In genomic region chr3:12279591-12280326, GRCh38 we compare ENCODE assay signal across 21 cellular contexts. TPM values are rescaled to one million over a fixed set of nuclear protein-coding genes. Genes with fewer than 3 reads are reported as not detected.
DNase-seq lines count a peak whose midpoint lies in the region; ATAC-seq, FAIRE-seq and TF ChIP-seq lines count a peak whose summit lies in the region.
"Had no signal": no experiment of that assay in that cellular context is flagged by ENCODE, and none has a peak within 500 bp of the region (broad histone marks: within the 10 kb centered on the region; RNA-seq: fewer than 3 reads in every experiment).

No MANE protein-coding gene starts in this region.

- H3K4me2 ChIP-seq in A549 (peak overlapping the region; percentile 1; the same call in 1 of the 3 replicates), SK-N-SH (no peak overlapping the region)
- H3K4me2 ChIP-seq: BLaER1 treated with 17β-estradiol and CSF1 and Interleukin-3, amounts not matched to agents 10 nM and 100 nM; GM23338 had no signal

- CTCF ChIA-PET in A549 (lab: Yijun Ruan, JAX) (interaction anchor here (0.7 to 1.2 kb wide), 2 partner anchors 104 to 105 kb away, joined by 3 to 4 read pairs; no protein-coding TSS in a partner anchor), HEK293T (lab: Yijun Ruan, JAX) (no interaction called here), Panc1 (lab: Charles Lee) (no interaction called here), SK-N-SH (lab: Yijun Ruan, JAX) (no interaction called here)

- peaks cover 25% of the 10 kb centered on the region for H3K4me1 Mint-ChIP-seq in mesothelial cell of epicardium
- H3K4me1 Mint-ChIP-seq in immature natural killer cell = no peaks in the 10 kb centered on the region
- H3K4me1 Mint-ChIP-seq in naive thymus-derived CD8-positive, alpha-beta T cell = no peaks in the 10 kb centered on the region
- H3K4me1 Mint-ChIP-seq: B cell, GM23338 had no signal

- H3K27ac Mint-ChIP-seq in mesothelial cell of epicardium (peak overlapping the region; percentile 45), immature natural killer cell (no peak overlapping the region)
- H3K27ac Mint-ChIP-seq in naive thymus-derived CD8-positive, alpha-beta T cell = no peak overlapping the region
- H3K27ac Mint-ChIP-seq: B cell; CD8-positive, alpha-beta T cell; GM23338 had no signal

- no peaks in the 10 kb centered on the region for H3K9me3 Mint-ChIP-seq in mesothelial cell of epicardium
- peaks cover 0 to under 1% (median 0%) of the 10 kb centered on the region in 6 donors for H3K9me3 Mint-ChIP-seq in immature natural killer cell
- H3K9me3 Mint-ChIP-seq in naive thymus-derived CD8-positive, alpha-beta T cell = peaks cover 0 to 5% (median under 1%) of the 10 kb centered on the region in 9 donors
- H3K9me3 Mint-ChIP-seq: CD8-positive, alpha-beta T cell; GM23338 had no signal

- H3K79me2 ChIP-seq in SK-N-SH (ENCODE audit: insufficient read depth) = no peaks in the 10 kb centered on the region

- no peaks in the 10 kb centered on the region for H3K9me3 ChIP-seq in A549
- H3K9me3 ChIP-seq in Panc1 (ENCODE audit: control insufficient read depth, insufficient read depth, low read depth, low read length) = no peaks in the 10 kb centered on the region
- H3K9me3 ChIP-seq in SK-N-SH = no peaks in the 10 kb centered on the region

- no peaks in the 10 kb centered on the region for H4K20me1 ChIP-seq in SK-N-SH (ENCODE audit: insufficient read depth)
- H4K20me1 ChIP-seq: BLaER1 treated with 17β-estradiol and CSF1 and Interleukin-3, amounts not matched to agents 10 nM and 100 nM had no signal

- no peak overlapping the region for H2AFZ ChIP-seq in SK-N-SH (ENCODE audit: low read depth)
- H2AFZ ChIP-seq: GM23338 had no signal

- H3K27me3 ChIP-seq in Panc1 (ENCODE audit: control insufficient read depth, insufficient read depth, low read length) = no peaks in the 10 kb centered on the region
- H3K27me3 ChIP-seq in SK-N-SH (ENCODE audit: insufficient read depth) = no peaks in the 10 kb centered on the region
- H3K27me3 ChIP-seq: BLaER1 treated with 17β-estradiol and CSF1 and Interleukin-3, amounts not matched to agents 10 nM and 100 nM had no signal

- no peak for TF ChIP-seq RAD21 in A549 (conservative IDR thresholded peaks at IDR 0.05 in 1 of 2, IDR thresholded peaks at IDR 0.05 in 1 of 2)
- no peak for TF ChIP-seq RAD21 in SK-N-SH (IDR thresholded peaks at IDR 0.05; ENCODE audit: low read length)

- no peak for TF ChIP-seq EP300 in A549 (IDR thresholded peaks at IDR 0.05)
- TF ChIP-seq EP300 in SK-N-SH (IDR thresholded peaks at IDR 0.05; ENCODE audit: borderline replicate concordance in 1 of 2, low read depth in 1 of 2, low read length in 1 of 2) = no peak

- H3K4me3 ChIP-seq in A549 (no peak overlapping the region), Panc1 (ENCODE audit: low read depth in 2 of 2, low read length in 2 of 2) (peak overlapping the region; percentile 16 to 41; a peak in 3 of 4 replicates), SK-N-SH (ENCODE audit: low read depth in 2 of 2, low read length in 1 of 2) (no peak overlapping the region)
- H3K4me3 ChIP-seq: BLaER1 treated with 17β-estradiol and CSF1 and Interleukin-3, amounts not matched to agents 10 nM and 100 nM; GM23338 had no signal

- H3K36me3 Mint-ChIP-seq in mesothelial cell of epicardium (no peaks in the 10 kb centered on the region), immature natural killer cell (no peaks in the 10 kb centered on the region)
- H3K36me3 Mint-ChIP-seq in naive thymus-derived CD8-positive, alpha-beta T cell = peaks cover 0 to under 1% (median 0%) of the 10 kb centered on the region in 3 donors
- H3K36me3 Mint-ChIP-seq: CD8-positive, alpha-beta T cell had no signal

- no peak overlapping the region for H3K9ac ChIP-seq in SK-N-SH
- H3K9ac ChIP-seq: BLaER1 treated with 17β-estradiol and CSF1 and Interleukin-3, amounts not matched to agents 10 nM and 100 nM had no signal

- 0 out of 6 replicates have a peak overlapping the region, but pooled peaks of 1 of the 2 experiments have one; percentile 9 for H3K27ac ChIP-seq in A549
- peak overlapping the region; percentile 83 for H3K27ac ChIP-seq in Panc1 (ENCODE audit: low read length)
- H3K27ac ChIP-seq in SK-N-SH (ENCODE audit: low read depth in 2 of 2, low read length in 1 of 2) = no peak overlapping the region
- H3K27ac ChIP-seq: BLaER1 treated with 17β-estradiol and CSF1 and Interleukin-3, amounts not matched to agents 10 nM and 100 nM had no signal

- no TSS peak for BruUV-seq in Panc1 (replicated peaks; lab: Mats Ljungman, UMichigan)

- DNase-seq in A549 (ENCODE audit: low read depth in 1 of 2, low spot score in 1 of 2) (no peak), HEK293T (ENCODE audit: extremely low spot score) (no peak), Panc1 (ENCODE audit: low read depth, low spot score) (no peak), mesothelial cell of epicardium (ENCODE audit: low spot score in 2 of 2, unreplicated experiment in 2 of 2) (no peak), immature natural killer cell (no peak), SK-N-SH (no peak)
- DNase-seq in naive thymus-derived CD8-positive, alpha-beta T cell = no peak
- DNase-seq: 8988T; Calu3; CD8-positive, alpha-beta T cell; DMS79 treated with DMSO at 0.1 percent for 48 hours; EL; KBM-7 had no signal

- peaks cover 9% of the 10 kb centered on the region; the same call in 2 of the 3 replicates for H3K4me1 ChIP-seq in A549
- H3K4me1 ChIP-seq in Panc1 (ENCODE audit: control insufficient read depth, insufficient read depth, low read length) = peaks cover 12% of the 10 kb centered on the region
- no peaks in the 10 kb centered on the region for H3K4me1 ChIP-seq in SK-N-SH (ENCODE audit: control insufficient read depth in 1 of 2, insufficient read depth in 2 of 2, low read depth in 1 of 2, low read length in 1 of 2)

- no peaks in the 10 kb centered on the region for H3K36me3 ChIP-seq in Panc1 (ENCODE audit: control insufficient read depth, insufficient read depth, low read length)
- no peaks in the 10 kb centered on the region for H3K36me3 ChIP-seq in SK-N-SH (replicated peaks in 1 of 2; ENCODE audit: control insufficient read depth in 1 of 2, insufficient read depth in 2 of 2, low read length in 1 of 2)
- H3K36me3 ChIP-seq: BLaER1 treated with 17β-estradiol and CSF1 and Interleukin-3, amounts not matched to agents 10 nM and 100 nM had no signal

- in situ Hi-C loops in Panc1 (cut with HindIII; ENCODE audit: low pct_unique_long_range_greater_than_20kb, low sequenced_read_pairs) = no loop called here

- no peak overlapping the region for H3K4me3 Mint-ChIP-seq in mesothelial cell of epicardium
- no peak overlapping the region for H3K4me3 Mint-ChIP-seq in immature natural killer cell
- H3K4me3 Mint-ChIP-seq in naive thymus-derived CD8-positive, alpha-beta T cell = no peak overlapping the region
- H3K4me3 Mint-ChIP-seq: B cell; CD8-positive, alpha-beta T cell; GM23338 had no signal

- no peaks in the 10 kb centered on the region for H3K9me2 ChIP-seq in SK-N-SH

- TF ChIP-seq POLR2A in A549 (IDR thresholded peaks at IDR 0.05; ENCODE audit: low read length) = no peak

- ATAC-seq in A549 = peak in 1 of 2 experiments; percentile 51; a peak in 2 of 6 replicates
- ATAC-seq in Panc1 = peak; percentile 39
- no peak for ATAC-seq in HG03439 (IDR thresholded peaks at IDR 0.05; ENCODE audit: unreplicated experiment)
- no peak for ATAC-seq in naive thymus-derived CD8-positive, alpha-beta T cell
- ATAC-seq: CD8-positive, alpha-beta T cell; GM23338 had no signal

- intact Hi-C loops in Panc1 (cut with micrococcal nuclease; ENCODE audit: unreplicated experiment) = loop anchor here (10.0 kb wide), 2 partner anchors 85 to 145 kb away; no protein-coding TSS in a partner anchor

- POLR2A ChIA-PET in A549 (lab: Yijun Ruan, JAX) = interaction anchor here (0.7 kb wide), 1 partner anchor 175 kb away, joined by 7 read pairs; no protein-coding TSS in a partner anchor
- POLR2A ChIA-PET in HEK293T (lab: Yijun Ruan, JAX) = interaction anchor here (0.5 kb wide), 1 partner anchor 127 kb away, joined by 3 read pairs; no protein-coding TSS in a partner anchor
- POLR2A ChIA-PET in Panc1 (lab: Charles Lee) = no interaction called here
- POLR2A ChIA-PET in SK-N-SH (lab: Yijun Ruan, JAX) = no interaction called here
- POLR2A ChIA-PET in naive thymus-derived CD8-positive, alpha-beta T cell (lab: Charles Lee) = no interaction called here

- no peak for FAIRE-seq in A549 (lab: Jason Lieb, UNC)
- FAIRE-seq: GM12891, GM18507, H54 had no signal

- TF ChIP-seq CTCF in A549 (IDR thresholded peaks at IDR 0.05) (no peak), Panc1 (IDR thresholded peaks at IDR 0.05) (no peak), mesothelial cell of epicardium (IDR thresholded peaks at IDR 0.05; ENCODE audit: unreplicated experiment) (no peak), SK-N-SH (IDR thresholded peaks at IDR 0.05) (no peak)

- no peaks in the 10 kb centered on the region for H3K27me3 Mint-ChIP-seq in mesothelial cell of epicardium (ENCODE audit: low read depth)
- H3K27me3 Mint-ChIP-seq in immature natural killer cell (ENCODE audit: low read depth in 3 of 3) = peaks cover 6 to 10% (median 8%) of the 10 kb centered on the region in 3 donors
- H3K27me3 Mint-ChIP-seq in naive thymus-derived CD8-positive, alpha-beta T cell = peaks cover 21 to 30% (median 26%) of the 10 kb centered on the region in 5 donors

- H3F3A ChIP-seq in SK-N-SH (replicated peaks; ENCODE audit: insufficient read depth) = peaks cover 3% of the 10 kb centered on the region

- 82% methylated on average over 10 of the region's 10 CpGs for WGBS in A549 (ENCODE audit: missing lambda C conversion rate)
- 92% methylated on average over 10 of the region's 10 CpGs for WGBS in SK-N-SH (ENCODE audit: low lambda C conversion rate)

TF ChIP-seq in A549, 52 proteins besides CTCF, POLR2A, EP300 and RAD21 (continues in another document):
- TF ChIP-seq KDM1A (IDR thresholded peaks at IDR 0.05; ENCODE audit: low read depth) (no peak), CHD4 (IDR thresholded peaks at IDR 0.05; ENCODE audit: borderline replicate concordance) (no peak)

TF ChIP-seq in HEK293T, 16 proteins besides CTCF, POLR2A, EP300 and RAD21 (continues in another document):
- TF ChIP-seq L3MBTL2 (conservative IDR thresholded peaks at IDR 0.05) = no peak

TF ChIP-seq in SK-N-SH, 30 proteins besides CTCF, POLR2A, EP300 and RAD21 (continues in another document):
- no peak for TF ChIP-seq FOXM1 (IDR thresholded peaks at IDR 0.05; ENCODE audit: low read depth)

RNA-seq across cellular contexts. Expression of gene PPARG, which starts 9.1 kb away (rescaled TPM):
- polyA plus RNA-seq in A549 (2011; rRNA removed) (43.1 and 51.0 TPM in 2 replicates), A549 (2017; fragmentation: RNase III; extraction: RNeasy Plus Mini Kit Qiagen cat#74134 plus additional on column Dnase treatment) (34.6 to 38.9 TPM (median 35.2 TPM) in 3 replicates), immature natural killer cell (not detected), SK-N-SH (2012; rRNA removed) (2.5 and 2.8 TPM in 2 replicates)
- polyA plus RNA-seq in A549 (2012; cell fraction: cytosol; rRNA removed) = 15.6 and 18.4 TPM in 2 replicates
- 8.5 and 10.5 TPM in 2 replicates for polyA plus RNA-seq in A549 (2012; cell fraction: nucleus; rRNA removed)
- 51.3 and 55.0 TPM in 2 replicates for polyA minus RNA-seq in A549 (2011; rRNA and poly(A)+ RNA removed)
- total RNA-seq in Panc1 (2021; ENCODE audit: unreplicated experiment) (88.1 TPM), mesothelial cell of epicardium (10.1 to 13.3 TPM (median 11.7 TPM) in 3 replicates)
- polyA plus RNA-seq in Panc1 (2012; ENCODE audit: insufficient read length) = 66.6 TPM
- polyA plus RNA-seq in SK-N-SH (2012; cell fraction: cytosol; rRNA removed) = 3.3 and 3.4 TPM in 2 replicates
- 1.3 and 1.7 TPM in 2 replicates for polyA plus RNA-seq in SK-N-SH (2012; cell fraction: nucleus; rRNA removed)
- total RNA-seq in naive thymus-derived CD8-positive, alpha-beta T cell = not detected
- not detected for polyA plus RNA-seq in naive thymus-derived CD8-positive, alpha-beta T cell
- total RNA-seq: CD8-positive, alpha-beta T cell; G401 had no signal

Comparison
In these comparisons a context has a peak if more than half of its experiments do, and no peak if none do; other contexts are left out.
1. H3K4me3 ChIP-seq: peak in Panc1 (2 of 2); none in A549 (single experiment) and SK-N-SH (0 of 2).
2. POLR2A ChIA-PET loops: an anchor here in A549 (0.7 kb wide) and HEK293T (0.5 kb wide); none called in Panc1, SK-N-SH and naive thymus-derived CD8-positive, alpha-beta T cell.